In genomic region chr14:101553931-101554330, GRCh38 we compare ENCODE assay signal across 28 cellular contexts. TPM values are rescaled to one million over a fixed set of nuclear protein-coding genes. Genes with fewer than 3 reads are reported as not detected.
A peak's percentile ranks its signal among the peaks of the same experiment; 100 is the strongest.
DNase-seq lines count a peak whose midpoint lies in the region; ATAC-seq and TF ChIP-seq lines count a peak whose summit lies in the region.
"Had no signal": no experiment of that assay in that cellular context is flagged by ENCODE, and none has a peak within 500 bp of the region (broad histone marks: within the 10 kb centered on the region; RNA-seq: fewer than 3 reads in every experiment).

No MANE protein-coding gene starts in this region.

- no peak overlapping the region for H3K4me3 ChIP-seq in HEK293 (ENCODE audit: low read depth, low read length)
- no peak overlapping the region for H3K4me3 ChIP-seq in IMR-90 (ENCODE audit: insufficient read depth, low read depth, low read length)
- no peak overlapping the region for H3K4me3 ChIP-seq in mucosa of descending colon
- H3K4me3 ChIP-seq: BLaER1, GM12878 had no signal

- no peak overlapping the region for H2BK20ac ChIP-seq in IMR-90 (ENCODE audit: low read depth, low read length)

- H3K9ac ChIP-seq in IMR-90 (ENCODE audit: low read depth, low read length): no peak overlapping the region
- H3K9ac ChIP-seq: BLaER1 had no signal

- H2AK5ac ChIP-seq in IMR-90 (ENCODE audit: low read depth, low read length): no peak overlapping the region

- no peak for TF ChIP-seq RAD21 in IMR-90 (IDR thresholded peaks at IDR 0.05; ENCODE audit: low read length)

- H3K9me3 ChIP-seq in HEK293 (ENCODE audit: control insufficient read depth, insufficient read depth, low read depth, low read length) (no peaks in the 10 kb centered on the region), IMR-90 (ENCODE audit: control insufficient read depth, insufficient read depth, low read length) (no peaks in the 10 kb centered on the region), mucosa of descending colon (no peaks in the 10 kb centered on the region)
- H3K9me3 ChIP-seq: BE2C, BLaER1 had no signal

- 72% methylated on average over 3 of the region's 6 CpGs; no CpG with 5 or more reads in 1 of the 2 experiments for WGBS in IMR-90 (ENCODE audit: extremely low coverage in 2 of 2, insufficient read length in 1 of 2), 2 experiments

- H3K9me1 ChIP-seq in IMR-90 (ENCODE audit: insufficient read depth, low read length): no peaks in the 10 kb centered on the region

- H2BK120ac ChIP-seq in IMR-90 (ENCODE audit: low read depth, low read length): no peak overlapping the region

- ATAC-seq in IMR-90 (ENCODE audit: low read depth) (no peak), mucosa of descending colon (no peak), HG03139 (IDR thresholded peaks at IDR 0.05; ENCODE audit: unreplicated experiment) (no peak)
- ATAC-seq: GM12878 had no signal

- H2AK9ac ChIP-seq in IMR-90 (replicated peaks; ENCODE audit: low read depth, low read length, poor library complexity): peak overlapping the region; percentile 34

- H3K14ac ChIP-seq in IMR-90 (replicated peaks; ENCODE audit: low read depth, low read length): no peak overlapping the region

- CTCF ChIA-PET in HEK293 (lab: Yijun Ruan, JAX) (interaction anchor here (0.6 kb wide), 1 partner anchor 825 kb away, joined by 4 read pairs; no protein-coding TSS in a partner anchor), IMR-90 (lab: Yijun Ruan, JAX) (no interaction called here)

- TF ChIP-seq CTCF in HEK293 (tag by site-specific recombination; IDR thresholded peaks at IDR 0.05): no peak
- no peak for TF ChIP-seq CTCF in IMR-90 (conservative IDR thresholded peaks at IDR 0.05; ENCODE audit: low read depth, low read length)
- TF ChIP-seq CTCF in mucosa of descending colon (IDR thresholded peaks at IDR 0.05): no peak

- H2BK5ac ChIP-seq in IMR-90 (ENCODE audit: low read depth, low read length, poor library complexity, severe bottlenecking): no peak overlapping the region

- H3K4me1 ChIP-seq in HEK293 (ENCODE audit: control insufficient read depth, insufficient read depth, low read length): no peaks in the 10 kb centered on the region
- H3K4me1 ChIP-seq in IMR-90 (ENCODE audit: control insufficient read depth, insufficient read depth, low read length): no peaks in the 10 kb centered on the region
- peaks cover 20% of the 10 kb centered on the region for H3K4me1 ChIP-seq in mucosa of descending colon (ENCODE audit: low read depth)
- H3K4me1 ChIP-seq: BE2C had no signal

- H3K56ac ChIP-seq in IMR-90 (ENCODE audit: extremely low read depth, insufficient read depth, low read length): no peak overlapping the region

- in situ Hi-C loops in IMR-90 (cut with MboI; ENCODE audit: low sequenced_read_pairs): no loop called here

- no peak for DNase-seq in IMR-90
- DNase-seq in mucosa of descending colon: peak in 2 of 3 donors; percentile 18 to 21
- DNase-seq in NCI-H2171 (lab: John Stamatoyannopoulos, UW): no peak
- no peak for DNase-seq in middle frontal gyrus (ENCODE audit: extremely low spot score, low spot score)
- DNase-seq: 8988T; ACHN; BE2C; C1 segment of cervical spinal cord; CD4-positive, alpha-beta memory T cell; CD4-positive, CD25-positive, alpha-beta regulatory T cell; CD8-positive, alpha-beta memory T cell; COR-L47; DMS 273 treated with DMSO at 0.1 percent for 48 hours; DMS153; DMS53; DMS79; DND-41; EL; GDM1 had no signal

- POLR2A ChIA-PET in HEK293 (lab: Yijun Ruan, JAX): interaction anchor here (0.5 kb wide), 1 partner anchor 107 kb away, joined by 3 read pairs; no protein-coding TSS in a partner anchor
- POLR2A ChIA-PET in IMR-90 (lab: Charles Lee; ENCODE audit: unreplicated experiment): no interaction called here

- H3K27ac ChIP-seq in HEK293 (ENCODE audit: extremely low read depth, low read depth, low read length) (no peak overlapping the region), IMR-90 (ENCODE audit: insufficient read depth, low read length) (no peak overlapping the region)
- H3K27ac ChIP-seq: BLaER1 had no signal

- no peak overlapping the region for H3K4me2 ChIP-seq in IMR-90 (ENCODE audit: low read depth, low read length)
- H3K4me2 ChIP-seq: BLaER1 had no signal

- H3K4ac ChIP-seq in IMR-90 (ENCODE audit: low read depth, low read length): no peak overlapping the region

- H3K79me1 ChIP-seq in IMR-90 (ENCODE audit: low read depth in 1 of 2, low read length in 2 of 2): no peaks in the 10 kb centered on the region

- dilution Hi-C loops in IMR-90 (cut with HindIII; ENCODE audit: low sequenced_read_pairs, unreplicated experiment): no loop called here

- no peak overlapping the region for H4K5ac ChIP-seq in IMR-90 (ENCODE audit: low read depth, low read length)

- no peaks in the 10 kb centered on the region for H3K36me3 ChIP-seq in HEK293 (ENCODE audit: control insufficient read depth in 2 of 2, insufficient read depth in 1 of 2, low read length in 2 of 2)
- no peaks in the 10 kb centered on the region for H3K36me3 ChIP-seq in IMR-90 (ENCODE audit: control insufficient read depth, insufficient read depth, low read length)
- no peaks in the 10 kb centered on the region for H3K36me3 ChIP-seq in mucosa of descending colon (ENCODE audit: low read depth)
- H3K36me3 ChIP-seq: BE2C, BLaER1 had no signal

- H2BK15ac ChIP-seq in IMR-90 (ENCODE audit: low read depth, low read length): no peak overlapping the region

- no peak overlapping the region for H4K91ac ChIP-seq in IMR-90 (ENCODE audit: insufficient read depth, low read depth, low read length)

- no peak overlapping the region for H2AFZ ChIP-seq in IMR-90 (replicated peaks; ENCODE audit: low read length, poor library complexity)

- intact Hi-C loops in IMR-90 (cut with micrococcal nuclease) (no loop called here), mucosa of descending colon (cut with DNase I, micrococcal nuclease) (no loop called here)

- no TSS peak for BruUV-seq in IMR-90 (replicated peaks; lab: Mats Ljungman, UMichigan)

- no peak for TF ChIP-seq POLR2A in IMR-90 (IDR thresholded peaks at IDR 0.05; ENCODE audit: low read depth, low read length)

- H4K20me1 ChIP-seq in IMR-90 (ENCODE audit: insufficient read depth, low read length): no peaks in the 10 kb centered on the region

- H3K23ac ChIP-seq in IMR-90 (ENCODE audit: low read depth, low read length): no peak overlapping the region

- H3K18ac ChIP-seq in IMR-90 (ENCODE audit: low read depth, low read length): no peak overlapping the region

- peaks cover 15% of the 10 kb centered on the region; the same call in 1 of the 2 replicates for H3K27me3 ChIP-seq in IMR-90 (ENCODE audit: control insufficient read depth, insufficient read depth, low read length)

- H4K8ac ChIP-seq in IMR-90 (ENCODE audit: low read depth in 2 of 2, low read length in 2 of 2): no peak overlapping the region

TF ChIP-seq in HEK293, 187 proteins besides CTCF, POLR2A, EP300 and RAD21 (continues in another document):
- peak; percentile 100 for TF ChIP-seq SCRT1 (tag by site-specific recombination; IDR thresholded peaks at IDR 0.05; ENCODE audit: borderline replicate concordance)
- no peak for TF ChIP-seq TCF7L2 (IDR thresholded peaks at IDR 0.05; ENCODE audit: borderline replicate concordance, low read depth, low read length)
- TF ChIP-seq HIC1 (tag by site-specific recombination; IDR thresholded peaks at IDR 0.05): no peak
- TF ChIP-seq SCRT2 (tag by site-specific recombination; IDR thresholded peaks at IDR 0.05): peak; percentile 100

TF ChIP-seq in IMR-90, 13 proteins besides CTCF, POLR2A, EP300 and RAD21:
- no peak for TF ChIP-seq ELK1 (IDR thresholded peaks at IDR 0.05; ENCODE audit: borderline replicate concordance, low read depth, low read length)
- TF ChIP-seq RCOR1 (IDR thresholded peaks at IDR 0.05; ENCODE audit: insufficient replicate concordance, low read length): no peak
- TF ChIP-seq MAZ (IDR thresholded peaks at IDR 0.05; ENCODE audit: borderline replicate concordance, low read depth, low read length): no peak
- no peak for TF ChIP-seq MAFK (IDR thresholded peaks at IDR 0.05; ENCODE audit: low read depth, low read length)
- TF ChIP-seq FOS (IDR thresholded peaks at IDR 0.05; ENCODE audit: low read depth, low read length): no peak

RNA-seq across cellular contexts. Expression of gene DIO3, which starts 7.4 kb away (rescaled TPM):
- total RNA-seq in IMR-90 (2012; rRNA removed) (not detected in 2 replicates), mucosa of descending colon (1 to 10 TPM; 1.8 to 2.5 (median 1.9) TPM)
- polyA plus RNA-seq in IMR-90 (2012; rRNA removed): not detected in 2 replicates
- polyA plus RNA-seq in IMR-90 (2012; cell fraction: cytosol; rRNA removed): 0.03 TPM in 1 of 2 replicates, not detected in the other
- not detected in 2 replicates for polyA plus RNA-seq in IMR-90 (2012; cell fraction: nucleus; rRNA removed; ENCODE audit: low replicate concordance)
- total RNA-seq: A673; CD4-positive, alpha-beta memory T cell; CD4-positive, CD25-positive, alpha-beta regulatory T cell; CD8-positive, alpha-beta memory T cell; Daoy; G401; GM12878 had no signal
- polyA plus RNA-seq: AG04450; CD14-positive monocyte; CD4-positive, alpha-beta memory T cell; CD4-positive, CD25-positive, alpha-beta regulatory T cell; CD8-positive, alpha-beta memory T cell; GM12878 had no signal

Comparison
In these comparisons a context has a peak if more than half of its experiments do, and no peak if none do; other contexts are left out.
1. DNase-seq: peak in mucosa of descending colon (2 of 3); none in IMR-90 (single experiment), NCI-H2171 (single experiment) and middle frontal gyrus (single experiment).